10 cellular contexts compared by ENCODE assay signal in the genomic region with DNA sequence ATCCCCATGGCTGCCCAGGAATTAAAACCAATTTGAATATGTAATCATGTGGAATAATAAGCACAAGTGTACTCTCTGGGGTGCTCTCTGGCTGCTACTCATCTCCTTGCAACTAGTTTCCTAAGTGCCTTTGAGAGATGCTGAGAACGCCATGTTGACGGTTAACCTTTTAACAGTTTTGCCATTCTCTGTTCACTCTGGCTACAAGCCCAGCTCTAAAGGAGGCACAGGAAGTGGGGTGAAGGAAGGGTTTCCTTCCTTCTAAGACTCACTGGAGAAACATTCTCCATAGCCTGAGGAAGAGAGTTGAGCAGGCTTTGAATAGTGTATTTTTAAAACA.
DNase-seq lines count a peak whose midpoint lies in the region; ATAC-seq and TF ChIP-seq lines count a peak whose summit lies in the region.
"Had no signal": no experiment of that assay in that cellular context is flagged by ENCODE, and none has a peak within 500 bp of the region (broad histone marks: within the 10 kb centered on the region; RNA-seq: fewer than 3 reads in every experiment).

No MANE protein-coding gene starts in this region.

- H3F3A ChIP-seq in Loucy (ENCODE audit: low read depth) (no peaks in the 10 kb centered on the region), neural cell (ENCODE audit: insufficient read depth, low read length, poor library complexity, severe bottlenecking) (peaks cover 3% of the 10 kb centered on the region)

- peaks cover 0 to 3% (median 0%) of the 10 kb centered on the region in 5 experiments for H3K9me3 Mint-ChIP-seq in brain

- no peaks in the 10 kb centered on the region for H3K36me3 Mint-ChIP-seq in brain

- no peak for ATAC-seq in HG03135 (IDR thresholded peaks at IDR 0.05; ENCODE audit: unreplicated experiment)

- H3K4me2 ChIP-seq in Loucy (ENCODE audit: low read depth, low read length, poor library complexity, severe bottlenecking), result peak overlapping the region; percentile 79
- peak overlapping the region; percentile 62 for H3K4me2 ChIP-seq in neural cell (ENCODE audit: low read length)

- no peak for TF ChIP-seq CTCF in GM12864 (IDR thresholded peaks at IDR 0.05; ENCODE audit: low read depth, low read length, missing control alignments)
- no peak for TF ChIP-seq CTCF in Loucy (conservative IDR thresholded peaks at IDR 0.05; ENCODE audit: low read length)
- no peak for TF ChIP-seq CTCF in brain (conservative IDR thresholded peaks at IDR 0.05)
- no peak for TF ChIP-seq CTCF in neural cell (IDR thresholded peaks at IDR 0.05; ENCODE audit: poor library complexity, severe bottlenecking)
- no peak for TF ChIP-seq CTCF in GM10248 (IDR thresholded peaks at IDR 0.05; ENCODE audit: control extremely low read depth, extremely low read depth, low read depth, missing control alignments)

- TF ChIP-seq EP300 in neural cell (conservative IDR thresholded peaks at IDR 0.05; ENCODE audit: poor library complexity, severe bottlenecking), result peak; percentile 40

- H3K4me1 ChIP-seq in Loucy (ENCODE audit: insufficient read depth, low read length, poor library complexity, severe bottlenecking), result peaks cover 30% of the 10 kb centered on the region

- H3K4me1 Mint-ChIP-seq in brain, result peaks cover 47% of the 10 kb centered on the region

- CTCF ChIA-PET in GM10248 (lab: Yijun Ruan, JAX), result interaction anchor here (1.0 to 4.2 kb wide), 10 partner anchors 9 to 108 kb away, joined by 4 to 16 read pairs (median 4); no protein-coding TSS in a partner anchor

- peak overlapping the region; percentile 6; the same call in 1 of the 2 replicates for H3K4me3 ChIP-seq in GM12864 (ENCODE audit: low read depth, low read length)
- peak overlapping the region; percentile 60 for H3K4me3 ChIP-seq in Loucy (ENCODE audit: low read length, poor library complexity, severe bottlenecking)
- peak overlapping the region; percentile 51 for H3K4me3 ChIP-seq in neural cell (ENCODE audit: low read length)

- H3K36me3 ChIP-seq in Loucy (ENCODE audit: insufficient read depth, low read length) (no peaks in the 10 kb centered on the region), neural cell (ENCODE audit: insufficient read depth, low read length) (no peaks in the 10 kb centered on the region)

- peak overlapping the region; percentile 86 for H3K27ac ChIP-seq in neural cell (ENCODE audit: low read length)

- no peaks in the 10 kb centered on the region for H3K9me3 ChIP-seq in Loucy (ENCODE audit: insufficient read depth, low read depth, low read length)
- no peaks in the 10 kb centered on the region for H3K9me3 ChIP-seq in neural cell (ENCODE audit: low read length)

- TF ChIP-seq RAD21 in neural cell (conservative IDR thresholded peaks at IDR 0.05), result peak; percentile 25

- H4K20me1 ChIP-seq in Loucy (ENCODE audit: insufficient read depth, low read length, poor library complexity, severe bottlenecking), result no peaks in the 10 kb centered on the region
- H4K20me1 ChIP-seq in neural cell (ENCODE audit: insufficient read depth), result no peaks in the 10 kb centered on the region

- no peak for DNase-seq in GM12864 (ENCODE audit: low read depth)
- DNase-seq in GM10248 (ENCODE audit: extremely low spot score), result no peak
- no peak for DNase-seq in NCI-H2196 treated with DMSO at 0.1 percent for 48 hours (lab: John Stamatoyannopoulos, UW; ENCODE audit: unreplicated experiment)
- no peak for DNase-seq in DMS153 treated with DMSO at 0.1 percent for 48 hours (lab: John Stamatoyannopoulos, UW; ENCODE audit: unreplicated experiment)
- DNase-seq: activated CD4-positive, alpha-beta T cell treated with anti-CD3 and anti-CD28 coated beads, Interleukin-2, amount 50 U/mL, for 48 hours; kidney had no signal

- no peaks in the 10 kb centered on the region for H3K9me2 ChIP-seq in Loucy (replicated peaks; ENCODE audit: low read depth, low read length)
- H3K9me2 ChIP-seq in neural cell (ENCODE audit: insufficient read depth, low read length), result no peaks in the 10 kb centered on the region

- H3K27ac Mint-ChIP-seq in brain, result peak overlapping the region; percentile 25 to 95 (median 67)

- peak overlapping the region in 3 of 5 experiments; percentile 2 to 71 (median 15) for H3K4me3 Mint-ChIP-seq in brain

- H3K27me3 Mint-ChIP-seq in brain, result peaks cover 6% of the 10 kb centered on the region

- POLR2A ChIA-PET in GM10248 (lab: Yijun Ruan, JAX), result no interaction called here

- no peaks in the 10 kb centered on the region for H3K27me3 ChIP-seq in Loucy (ENCODE audit: insufficient read depth, low read length, poor library complexity, severe bottlenecking)
- H3K27me3 ChIP-seq in neural cell (ENCODE audit: insufficient read depth, low read depth, low read length), result no peaks in the 10 kb centered on the region

- H3K9ac ChIP-seq in Loucy (ENCODE audit: low read depth, low read length, poor library complexity, severe bottlenecking) (peak overlapping the region; percentile 46), neural cell (ENCODE audit: low read length) (peak overlapping the region; percentile 49)

- no peaks in the 10 kb centered on the region for H3K79me2 ChIP-seq in Loucy (ENCODE audit: insufficient read depth, low read length)
- no peaks in the 10 kb centered on the region for H3K79me2 ChIP-seq in neural cell (replicated peaks; ENCODE audit: insufficient read depth, low read length)

- H2AFZ ChIP-seq in Loucy (ENCODE audit: low read length) (peak overlapping the region; percentile 40), neural cell (ENCODE audit: low read depth, low read length) (no peak overlapping the region)

TF ChIP-seq in neural cell, 6 proteins besides CTCF, POLR2A, EP300 and RAD21:
- no peak for TF ChIP-seq MXI1 (conservative IDR thresholded peaks at IDR 0.05; ENCODE audit: poor library complexity, severe bottlenecking)
- no peak for TF ChIP-seq TAF1 (IDR thresholded peaks at IDR 0.05; ENCODE audit: low read depth)
- TF ChIP-seq, protein P1, sequence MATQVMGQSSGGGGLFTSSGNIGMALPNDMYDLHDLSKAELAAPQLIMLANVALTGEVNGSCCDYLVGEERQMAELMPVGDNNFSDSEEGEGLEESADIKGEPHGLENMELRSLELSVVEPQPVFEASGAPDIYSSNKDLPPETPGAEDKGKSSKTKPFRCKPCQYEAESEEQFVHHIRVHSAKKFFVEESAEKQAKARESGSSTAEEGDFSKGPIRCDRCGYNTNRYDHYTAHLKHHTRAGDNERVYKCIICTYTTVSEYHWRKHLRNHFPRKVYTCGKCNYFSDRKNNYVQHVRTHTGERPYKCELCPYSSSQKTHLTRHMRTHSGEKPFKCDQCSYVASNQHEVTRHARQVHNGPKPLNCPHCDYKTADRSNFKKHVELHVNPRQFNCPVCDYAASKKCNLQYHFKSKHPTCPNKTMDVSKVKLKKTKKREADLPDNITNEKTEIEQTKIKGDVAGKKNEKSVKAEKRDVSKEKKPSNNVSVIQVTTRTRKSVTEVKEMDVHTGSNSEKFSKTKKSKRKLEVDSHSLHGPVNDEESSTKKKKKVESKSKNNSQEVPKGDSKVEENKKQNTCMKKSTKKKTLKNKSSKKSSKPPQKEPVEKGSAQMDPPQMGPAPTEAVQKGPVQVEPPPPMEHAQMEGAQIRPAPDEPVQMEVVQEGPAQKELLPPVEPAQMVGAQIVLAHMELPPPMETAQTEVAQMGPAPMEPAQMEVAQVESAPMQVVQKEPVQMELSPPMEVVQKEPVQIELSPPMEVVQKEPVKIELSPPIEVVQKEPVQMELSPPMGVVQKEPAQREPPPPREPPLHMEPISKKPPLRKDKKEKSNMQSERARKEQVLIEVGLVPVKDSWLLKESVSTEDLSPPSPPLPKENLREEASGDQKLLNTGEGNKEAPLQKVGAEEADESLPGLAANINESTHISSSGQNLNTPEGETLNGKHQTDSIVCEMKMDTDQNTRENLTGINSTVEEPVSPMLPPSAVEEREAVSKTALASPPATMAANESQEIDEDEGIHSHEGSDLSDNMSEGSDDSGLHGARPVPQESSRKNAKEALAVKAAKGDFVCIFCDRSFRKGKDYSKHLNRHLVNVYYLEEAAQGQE (IDR thresholded peaks at IDR 0.05; ENCODE audit: borderline replicate concordance), result peak; percentile 42
- no peak for TF ChIP-seq EZH2 (IDR thresholded peaks at IDR 0.05; ENCODE audit: borderline replicate concordance, insufficient read depth, low read length, poor library complexity, severe bottlenecking)
- TF ChIP-seq SMC3 (conservative IDR thresholded peaks at IDR 0.05; ENCODE audit: poor library complexity), result no peak
- peak; percentile 40 for TF ChIP-seq POLR2AphosphoS5 (IDR thresholded peaks at IDR 0.05)
TF ChIP-seq in neural cell: peak in this region for 2.

Comparison
In these comparisons a context has a peak if more than half of its experiments do, and no peak if none do; other contexts are left out.
1. H3K4me3 ChIP-seq: peak in every context shown above with its lines; median percentile 60 in Loucy; 51 in neural cell; 6 in GM12864.